In the genomic region with DNA sequence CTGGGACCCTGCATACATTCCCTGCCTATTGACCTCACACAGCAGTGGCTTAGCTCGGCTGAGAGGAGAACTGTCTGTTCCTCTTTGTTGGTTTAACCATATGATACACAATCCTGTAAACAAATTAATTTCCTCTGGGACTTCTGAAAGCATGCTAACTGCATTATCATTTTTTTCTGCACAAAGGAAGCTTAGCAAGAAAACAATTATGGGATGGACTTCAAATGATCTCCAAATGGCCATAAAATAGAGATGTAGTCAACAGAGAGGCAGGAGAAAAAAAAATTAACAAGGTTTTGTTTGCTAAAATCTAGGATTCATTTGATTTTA, we compare ENCODE assay signal across 23 cellular contexts. TPM values are rescaled to one million over a fixed set of nuclear protein-coding genes. Genes with fewer than 3 reads are reported as not detected.
"Had no signal": no experiment of that assay in that cellular context is flagged by ENCODE, and none has a peak within 500 bp of the region (broad histone marks: within the 10 kb centered on the region; RNA-seq: fewer than 3 reads in every experiment).

No MANE protein-coding gene starts in this region.

- H3K36me3 ChIP-seq: brain microvascular endothelial cell, right lobe of liver, tibial nerve had no signal

- H3K4me1 ChIP-seq: tibial nerve had no signal

- ATAC-seq: esophagus mucosa, left ventricle myocardium superior, right lobe of liver had no signal

- H3K27me3 ChIP-seq: brain microvascular endothelial cell, neutrophil, right lobe of liver, tibial nerve had no signal

- H3K9me3 ChIP-seq: neutrophil, right lobe of liver, tibial nerve had no signal

- H3K27ac ChIP-seq: brain microvascular endothelial cell, neutrophil, right lobe of liver, tibial nerve had no signal

- DNase-seq: activated CD4-positive, alpha-beta T cell treated with anti-CD3 and anti-CD28 coated beads for 48 hours; activated CD4-positive, alpha-beta T cell treated with anti-CD3 and anti-CD28 coated beads, Interleukin-2, amount 50 U/mL, for 48 hours; activated CD8-positive, alpha-beta memory T cell treated with anti-CD3 and anti-CD28 coated beads for 24 hours; activated effector memory CD4-positive, alpha-beta T cell treated with anti-CD3 and anti-CD28 coated beads, Interleukin-2, amount 50 U/mL, for 16 hours; activated naive CD4-positive, alpha-beta T cell treated with anti-CD3 and anti-CD28 coated beads, Interleukin-2, amount 10 ng/mL, durations not matched to agents 7 days and 5 days; activated naive CD8-positive, alpha-beta T cell treated with anti-CD3 and anti-CD28 coated beads, Interleukin-2, amount 10 ng/mL, durations not matched to agents 7 days and 5 days; amniotic stem cell; brain microvascular endothelial cell; central memory CD4-positive, alpha-beta T cell; islet precursor cell; left ventricle myocardium superior; nephron progenitor cell; right lobe of liver; stimulated activated CD4-positive, alpha-beta T cell treated with anti-CD3 and anti-CD28 coated beads, Interleukin-2, amount 100 ng/mL, for 48 hours; stimulated activated naive CD4-positive, alpha-beta T cell treated with Interleukin-2 at 50 U/mL for 16 hours; T-helper 1 cell had no signal

- H3K4me3 ChIP-seq: right lobe of liver, tibial nerve had no signal

RNA-seq across cellular contexts. Expression of a gene that starts 14.4 kb away (rescaled TPM):
- total RNA-seq: activated naive CD8-positive, alpha-beta T cell treated with anti-CD3 and anti-CD28 coated beads, Interleukin-2, amount 10 ng/mL, durations not matched to agents 7 days and 5 days; esophagus mucosa; left ventricle myocardium superior; lung microvascular endothelial cell; osteocyte; posterior vena cava; skeletal muscle tissue; tibial nerve had no signal
